Comparison of ENCODE assay signal across 1 cellular context in genomic region chr19:2070986-2071673, GRCh38.
TF ChIP-seq lines count a peak whose summit lies in the region.

No MANE protein-coding gene starts in this region.

TF ChIP-seq in WTC11, 78 proteins besides CTCF, POLR2A, EP300 and RAD21 (continued from another document):
- TF ChIP-seq ZBTB43 (CRISPR knock-in tag; IDR thresholded peaks at IDR 0.05), result no peak
- no peak for TF ChIP-seq ZNF512 (CRISPR knock-in tag; IDR thresholded peaks at IDR 0.05; ENCODE audit: borderline replicate concordance)
